ENCODE assay signal across 10 cellular contexts in the genomic region with DNA sequence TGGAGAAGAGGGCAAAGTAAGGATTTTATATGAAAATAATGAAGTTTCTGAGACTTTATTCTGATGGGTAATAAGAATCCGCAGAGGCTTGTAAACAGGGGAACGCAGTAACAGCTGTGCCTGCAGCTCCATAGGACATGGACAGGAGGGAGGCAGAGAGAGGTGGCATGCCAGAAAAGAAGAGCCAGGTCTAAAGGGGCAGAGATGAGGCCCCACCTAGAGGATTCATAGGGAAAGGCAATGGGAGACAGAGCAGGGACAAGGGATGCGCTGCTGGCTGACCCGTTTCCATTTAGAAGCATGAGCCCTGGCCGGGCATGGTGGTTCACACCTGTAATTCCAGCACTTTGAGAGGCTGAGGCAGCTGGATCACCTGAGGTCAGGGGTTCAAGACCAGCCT.
A peak's percentile ranks its signal among the peaks of the same experiment; 100 is the strongest.
DNase-seq lines count a peak whose midpoint lies in the region; TF ChIP-seq lines count a peak whose summit lies in the region.
"Had no signal": no experiment of that assay in that cellular context is flagged by ENCODE, and none has a peak within 500 bp of the region (broad histone marks: within the 10 kb centered on the region; RNA-seq: fewer than 3 reads in every experiment).

No MANE protein-coding gene starts in this region.

- no peaks in the 10 kb centered on the region for H3K4me1 ChIP-seq in BE2C
- H3K4me1 ChIP-seq in esophagus muscularis mucosa: peaks cover 0 to 12% (median 8%) of the 10 kb centered on the region in 4 donors

- H3K4me3 ChIP-seq in BE2C (ENCODE audit: low read depth, low read length): no peak overlapping the region
- no peak overlapping the region for H3K4me3 ChIP-seq in Jurkat, Clone E6-1 (ENCODE audit: low read length)
- no peak overlapping the region for H3K4me3 ChIP-seq in WI38 (ENCODE audit: low read depth, low read length)
- no peak overlapping the region for H3K4me3 ChIP-seq in esophagus muscularis mucosa

- no peak for TF ChIP-seq EP300 in esophagus muscularis mucosa (IDR thresholded peaks at IDR 0.05)

- DNase-seq in BE2C: peak; percentile 50
- DNase-seq in Jurkat, Clone E6-1 (ENCODE audit: low read depth, low spot score): peak; percentile 2
- DNase-seq in iris pigment epithelial cell (ENCODE audit: low read depth): peak; percentile 27
- DNase-seq in esophagus muscularis mucosa (ENCODE audit: extremely low spot score): no peak
- no peak for DNase-seq in activated naive CD4-positive, alpha-beta T cell (lab: John Stamatoyannopoulos, UW)
- DNase-seq in stimulated activated CD4-positive, alpha-beta T cell treated with anti-CD3 and anti-CD28 coated beads, Interleukin-4, amount 100 ng/mL, for 24 hours: no peak
- DNase-seq in amygdala (lab: John Stamatoyannopoulos, UW): no peak
- DNase-seq: activated CD4-positive, alpha-beta T cell treated with anti-CD3 and anti-CD28 coated beads, Interleukin-2, amount 10 ng/mL, durations not matched to agents 24 days and 14 days; trophoblast cell had no signal

- 75% methylated on average over 5 of the region's 5 CpGs for WGBS in esophagus muscularis mucosa

- H3K27me3 ChIP-seq in BE2C (no peaks in the 10 kb centered on the region), esophagus muscularis mucosa (no peaks in the 10 kb centered on the region)

- intact Hi-C loops in esophagus muscularis mucosa (cut with DNase I): no loop called here

- peak; percentile 68 for TF ChIP-seq CTCF in BE2C (IDR thresholded peaks at IDR 0.05; ENCODE audit: low read depth, low read length)
- TF ChIP-seq CTCF in WI38 (IDR thresholded peaks at IDR 0.05; ENCODE audit: low read depth, low read length): 0 out of 2 replicates have a peak, but pooled peaks have one; percentile 20
- peak in 1 of 3 experiments; percentile 10 for TF ChIP-seq CTCF in esophagus muscularis mucosa (IDR thresholded peaks at IDR 0.05)

- no peaks in the 10 kb centered on the region for H3K36me3 ChIP-seq in BE2C
- no peaks in the 10 kb centered on the region for H3K36me3 ChIP-seq in esophagus muscularis mucosa

- TF ChIP-seq POLR2A in esophagus muscularis mucosa (IDR thresholded peaks at IDR 0.05; ENCODE audit: low read depth): no peak

- no peak overlapping the region for H3K27ac ChIP-seq in esophagus muscularis mucosa (replicated peaks in 1 of 4)

- H3K9me3 ChIP-seq in BE2C (no peaks in the 10 kb centered on the region), esophagus muscularis mucosa (peaks cover 0 to 12% (median 8%) of the 10 kb centered on the region in 4 donors)

Comparison
In these comparisons a context has a peak if more than half of its experiments do, and no peak if none do; other contexts are left out.
1. DNase-seq: peak in BE2C (single experiment), Jurkat, Clone E6-1 (single experiment) and iris pigment epithelial cell (single experiment); none in esophagus muscularis mucosa (single experiment), activated naive CD4-positive, alpha-beta T cell (0 of 4), stimulated activated CD4-positive, alpha-beta T cell treated with anti-CD3 and anti-CD28 coated beads, Interleukin-4, amount 100 ng/mL, for 24 hours (single experiment) and amygdala (0 of 56).